ENCODE assay signal across 23 cellular contexts in the genomic region with DNA sequence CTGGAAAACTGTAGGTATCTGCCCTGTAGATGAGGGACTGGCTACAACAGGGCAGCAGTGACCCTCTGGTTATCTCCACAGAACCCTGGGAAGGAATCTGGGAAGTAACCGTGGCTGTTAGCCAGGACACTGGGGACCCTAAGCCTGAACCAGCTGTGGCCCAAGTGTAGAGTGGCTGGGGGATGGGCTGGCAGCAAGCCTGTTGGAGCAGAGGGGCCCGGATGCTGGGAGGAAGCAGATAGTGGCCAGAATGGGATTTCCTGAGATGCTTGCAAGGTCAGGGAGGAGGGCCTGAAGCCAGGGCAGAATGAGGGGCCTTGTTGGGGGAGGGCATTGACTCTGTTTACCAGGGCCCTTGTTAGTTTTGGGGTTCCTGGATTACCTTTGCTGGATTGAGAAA.
"Had no signal": no experiment of that assay in that cellular context is flagged by ENCODE, and none has a peak within 500 bp of the region (broad histone marks: within the 10 kb centered on the region; RNA-seq: fewer than 3 reads in every experiment).

No MANE protein-coding gene starts in this region.

- H3K9me3 ChIP-seq: adrenal gland, Peyer's patch, SJCRH30, SK-N-SH had no signal

- H3K36me3 ChIP-seq: adrenal gland, Peyer's patch, SJCRH30 had no signal

- H3K4me2 ChIP-seq: SK-N-SH had no signal

- H3K4me1 ChIP-seq: adrenal gland, Peyer's patch, SJCRH30 had no signal

- H3K27me3 ChIP-seq: adrenal gland, Peyer's patch, SJCRH30 had no signal

- H3K9ac ChIP-seq: SK-N-SH had no signal

- FAIRE-seq: K562 had no signal

- H3K27ac ChIP-seq: adrenal gland, Peyer's patch, RWPE1, SJCRH30, VCaP had no signal

- ATAC-seq: activated T-cell treated with anti-CD3 and anti-CD28 coated beads, Interleukin-2, amount 50 U/mL, for 72 hours; K562 had no signal

- H3K4me3 ChIP-seq: adrenal gland, K562, Peyer's patch, SJCRH30 had no signal

- DNase-seq: activated CD4-positive, alpha-beta memory T cell treated with anti-CD3 and anti-CD28 coated beads for 36 hours; activated CD4-positive, alpha-beta T cell treated with anti-CD3 and anti-CD28 coated beads, Interleukin-2, amount 10 ng/mL, durations not matched to agents 7 days and 5 days; activated CD4-positive, CD25-positive, alpha-beta regulatory T cell; activated gamma-delta T cell treated with Interleukin-2 at 50 U/mL for 16 hours; activated naive CD4-positive, alpha-beta T cell treated with anti-CD3 and anti-CD28 coated beads, Interleukin-2, amount 50 U/mL, for 16 hours; activated naive CD8-positive, alpha-beta T cell treated with anti-CD3 and anti-CD28 coated beads, Interleukin-2, amount 10 ng/mL, durations not matched to agents 7 days and 5 days; activated T-cell treated with anti-CD3 and anti-CD28 coated beads, Interleukin-2, amount 50 U/mL, for 72 hours; adrenal gland; anterior cingulate cortex; Karpas-422; NCI-H1105 treated with DMSO at 0.1 percent for 48 hours; NCI-H1436 treated with DMSO at 0.1 percent for 48 hours; NCI-H187; NCI-H2081; NCI-H510A treated with DMSO at 0.1 percent for 48 hours; Peyer's patch; Right ventricle myocardium superior; SJCRH30; SK-N-SH; T-helper 1 cell had no signal
